Comparison of ENCODE assay signal across 15 cellular contexts in genomic region chr22:47921906-47922305, GRCh38.
A peak's percentile ranks its signal among the peaks of the same experiment; 100 is the strongest.
DNase-seq lines count a peak whose midpoint lies in the region; ATAC-seq and TF ChIP-seq lines count a peak whose summit lies in the region.
"Had no signal": no experiment of that assay in that cellular context is flagged by ENCODE, and none has a peak within 500 bp of the region (broad histone marks: within the 10 kb centered on the region; RNA-seq: fewer than 3 reads in every experiment).

No MANE protein-coding gene starts in this region.

- H3K9me2 ChIP-seq in OCI-LY1 (ENCODE audit: low read depth, low read length), result no peaks in the 10 kb centered on the region

- H3K27me3 Mint-ChIP-seq in neural progenitor cell (ENCODE audit: insufficient read depth, low read depth), result peaks cover 20% of the 10 kb centered on the region

- H3K9me3 ChIP-seq in DND-41 (ENCODE audit: insufficient read depth, low read length, severe bottlenecking) (peaks cover 13% of the 10 kb centered on the region), OCI-LY1 (ENCODE audit: low read length) (no peaks in the 10 kb centered on the region), neural progenitor cell (ENCODE audit: low read depth) (no peaks in the 10 kb centered on the region)
- H3K9me3 ChIP-seq: HAP-1 had no signal

- no peak overlapping the region for H3K4me3 Mint-ChIP-seq in neural progenitor cell
- H3K4me3 Mint-ChIP-seq in stimulated activated effector memory CD8-positive, alpha-beta T cell treated with anti-CD3 and anti-CD28 coated beads, Interleukin-12 subunit alpha, Interleukin-12 subunit beta, amount 100 ng/mL, for 72 hours, result no peak overlapping the region
- H3K4me3 Mint-ChIP-seq: CD4-positive, alpha-beta memory T cell; HFFc6 had no signal

- peaks cover 43% of the 10 kb centered on the region for H3K4me1 Mint-ChIP-seq in neural progenitor cell
- H3K4me1 Mint-ChIP-seq in stimulated activated effector memory CD8-positive, alpha-beta T cell treated with anti-CD3 and anti-CD28 coated beads, Interleukin-12 subunit alpha, Interleukin-12 subunit beta, amount 100 ng/mL, for 72 hours, result peaks cover 14% of the 10 kb centered on the region

- H3K27ac ChIP-seq in DND-41 (ENCODE audit: low read length) (peak overlapping the region; percentile 83), OCI-LY1 (ENCODE audit: low read depth, low read length, poor library complexity, severe bottlenecking) (peak overlapping the region; percentile 100), neural progenitor cell (no peak overlapping the region)

- peaks cover 25% of the 10 kb centered on the region for H3K9me3 Mint-ChIP-seq in neural progenitor cell
- peaks cover 4% of the 10 kb centered on the region for H3K9me3 Mint-ChIP-seq in stimulated activated effector memory CD8-positive, alpha-beta T cell treated with anti-CD3 and anti-CD28 coated beads, Interleukin-12 subunit alpha, Interleukin-12 subunit beta, amount 100 ng/mL, for 72 hours

- H3K4me1 ChIP-seq in DND-41 (ENCODE audit: insufficient read depth, low read length), result peaks cover 56% of the 10 kb centered on the region
- peaks cover 62% of the 10 kb centered on the region for H3K4me1 ChIP-seq in OCI-LY1 (ENCODE audit: insufficient read depth, low read length, severe bottlenecking)
- H3K4me1 ChIP-seq in neural progenitor cell, result peaks cover 12% of the 10 kb centered on the region
- H3K4me1 ChIP-seq: HAP-1 had no signal

- H3K36me3 ChIP-seq in DND-41 (ENCODE audit: insufficient read depth, low read length) (no peaks in the 10 kb centered on the region), OCI-LY1 (ENCODE audit: insufficient read depth, low read length) (no peaks in the 10 kb centered on the region; the same call in 1 of the 2 replicates), neural progenitor cell (no peaks in the 10 kb centered on the region)
- H3K36me3 ChIP-seq: HAP-1 had no signal

- no peak overlapping the region for H2AFZ ChIP-seq in DND-41 (ENCODE audit: low read depth, low read length)
- no peak overlapping the region for H2AFZ ChIP-seq in OCI-LY1 (ENCODE audit: low read length)
- H2AFZ ChIP-seq in neural progenitor cell (replicated peaks), result no peak overlapping the region

- H3K27me3 ChIP-seq in DND-41 (ENCODE audit: insufficient read depth, low read length, poor library complexity) (no peaks in the 10 kb centered on the region), OCI-LY1 (ENCODE audit: insufficient read depth, low read length) (no peaks in the 10 kb centered on the region), neural progenitor cell (no peaks in the 10 kb centered on the region)

- no peaks in the 10 kb centered on the region for H3F3A ChIP-seq in OCI-LY1 (ENCODE audit: insufficient read depth, low read length)
- peaks cover 6% of the 10 kb centered on the region for H3F3A ChIP-seq in neural progenitor cell (ENCODE audit: low read depth)

- H3K4me2 ChIP-seq in DND-41 (ENCODE audit: insufficient read depth, low read length) (no peak overlapping the region), OCI-LY1 (ENCODE audit: low read length) (no peak overlapping the region), neural progenitor cell (no peak overlapping the region)

- ATAC-seq in DND-41 (ENCODE audit: insufficient read depth, low read depth) (no peak), HG02759 (IDR thresholded peaks at IDR 0.05; ENCODE audit: unreplicated experiment) (no peak)
- no peak for ATAC-seq in stimulated activated effector memory CD8-positive, alpha-beta T cell treated with anti-CD3 and anti-CD28 coated beads, Interleukin-12 subunit alpha, Interleukin-12 subunit beta, amount 100 ng/mL, for 72 hours

- H3K27ac Mint-ChIP-seq in neural progenitor cell, result peak overlapping the region; percentile 41
- peak overlapping the region; percentile 15 for H3K27ac Mint-ChIP-seq in stimulated activated effector memory CD8-positive, alpha-beta T cell treated with anti-CD3 and anti-CD28 coated beads, Interleukin-12 subunit alpha, Interleukin-12 subunit beta, amount 100 ng/mL, for 72 hours
- H3K27ac Mint-ChIP-seq: CD4-positive, alpha-beta memory T cell; HFFc6 had no signal

- H3K9ac ChIP-seq in DND-41 (ENCODE audit: low read depth, low read length), result no peak overlapping the region
- no peak overlapping the region; the same call in 1 of the 2 replicates for H3K9ac ChIP-seq in OCI-LY1 (ENCODE audit: low read length)
- no peak overlapping the region for H3K9ac ChIP-seq in neural progenitor cell

- DNase-seq in DND-41, result no peak
- no peak for DNase-seq in neural progenitor cell (ENCODE audit: low spot score)
- no peak for DNase-seq in stimulated activated effector memory CD8-positive, alpha-beta T cell treated with anti-CD3 and anti-CD28 coated beads, Interleukin-12 subunit alpha, Interleukin-12 subunit beta, amount 100 ng/mL, for 72 hours (ENCODE audit: low spot score in 2 of 2)
- DNase-seq in MV-4-11 (lab: John Stamatoyannopoulos, UW), result no peak
- DNase-seq: C1 segment of cervical spinal cord; Calu3; CD4-positive, alpha-beta memory T cell; COR-L47; DMS53; DMS79 treated with DMSO at 0.1 percent for 48 hours; GOT3; HFFc6 had no signal

- H4K20me1 ChIP-seq in DND-41 (ENCODE audit: insufficient read depth, low read length) (no peaks in the 10 kb centered on the region), OCI-LY1 (ENCODE audit: insufficient read depth, low read length) (no peaks in the 10 kb centered on the region), neural progenitor cell (ENCODE audit: low read depth) (peaks cover 4% of the 10 kb centered on the region)

- no peak overlapping the region for H3K4me3 ChIP-seq in DND-41 (ENCODE audit: low read depth in 1 of 2, low read length in 2 of 2)
- no peak overlapping the region for H3K4me3 ChIP-seq in OCI-LY1 (ENCODE audit: low read depth, low read length, poor library complexity, severe bottlenecking)
- H3K4me3 ChIP-seq in neural progenitor cell, result no peak overlapping the region
- H3K4me3 ChIP-seq: HAP-1 had no signal

- no peaks in the 10 kb centered on the region for H3K79me2 ChIP-seq in DND-41 (ENCODE audit: insufficient read depth, low read length)
- no peaks in the 10 kb centered on the region for H3K79me2 ChIP-seq in OCI-LY1 (ENCODE audit: insufficient read depth, low read length)
- no peaks in the 10 kb centered on the region for H3K79me2 ChIP-seq in neural progenitor cell (ENCODE audit: low read depth)

- peaks cover 2% of the 10 kb centered on the region for H3K36me3 Mint-ChIP-seq in neural progenitor cell
- H3K36me3 Mint-ChIP-seq in stimulated activated effector memory CD8-positive, alpha-beta T cell treated with anti-CD3 and anti-CD28 coated beads, Interleukin-12 subunit alpha, Interleukin-12 subunit beta, amount 100 ng/mL, for 72 hours, result peaks cover 4% of the 10 kb centered on the region
- H3K36me3 Mint-ChIP-seq: CD4-positive, alpha-beta memory T cell had no signal

- TF ChIP-seq CTCF in DND-41 (IDR thresholded peaks at IDR 0.05; ENCODE audit: borderline replicate concordance, extremely low read depth, low read length, poor library complexity, severe bottlenecking) (no peak), OCI-LY1 (IDR thresholded peaks at IDR 0.05; ENCODE audit: low read length) (no peak), neural progenitor cell (IDR thresholded peaks at IDR 0.05) (no peak)
